ENCODE assay signal across 1 cellular context in genomic region chr1:18953656-18954259, GRCh38.
TF ChIP-seq lines count a peak whose summit lies in the region.

No MANE protein-coding gene starts in this region.

TF ChIP-seq in endothelial cell of umbilical vein, 7 proteins besides CTCF, POLR2A, EP300 and RAD21:
- TF ChIP-seq EZH2 (IDR thresholded peaks at IDR 0.05; ENCODE audit: borderline replicate concordance, low read depth, low read length, severe bottlenecking) (no peak), FOS (IDR thresholded peaks at IDR 0.05; ENCODE audit: borderline replicate concordance, insufficient read depth, low read length) (no peak), JUN (IDR thresholded peaks at IDR 0.05; ENCODE audit: borderline replicate concordance, insufficient read depth, insufficient read length, low read depth) (no peak), POLR2AphosphoS5 (IDR thresholded peaks at IDR 0.05; ENCODE audit: insufficient read depth, low read depth, low read length) (no peak), MYC (IDR thresholded peaks at IDR 0.05; ENCODE audit: low read depth, low read length) (no peak), MAX (IDR thresholded peaks at IDR 0.05; ENCODE audit: insufficient read depth, insufficient read length) (no peak), GATA2 (IDR thresholded peaks at IDR 0.05; ENCODE audit: insufficient read depth, insufficient read length, low read depth, low read length) (no peak)
TF ChIP-seq in endothelial cell of umbilical vein: peak in this region for 0.
